1 cellular context compared by ENCODE assay signal in genomic region chr4:141165001-141165400, GRCh38. TPM values are rescaled to one million over a fixed set of nuclear protein-coding genes. Genes with fewer than 3 reads are reported as not detected.
"Had no signal": no experiment of that assay in that cellular context is flagged by ENCODE, and none has a peak within 500 bp of the region (broad histone marks: within the 10 kb centered on the region; RNA-seq: fewer than 3 reads in every experiment).

No MANE protein-coding gene starts in this region.

RNA-seq across cellular contexts. Expression of gene RNF150, which starts 31.7 kb away (rescaled TPM):
- total RNA-seq: foreskin keratinocyte had no signal
- polyA plus RNA-seq: foreskin keratinocyte had no signal
